1 cellular context compared by ENCODE assay signal in the genomic region with DNA sequence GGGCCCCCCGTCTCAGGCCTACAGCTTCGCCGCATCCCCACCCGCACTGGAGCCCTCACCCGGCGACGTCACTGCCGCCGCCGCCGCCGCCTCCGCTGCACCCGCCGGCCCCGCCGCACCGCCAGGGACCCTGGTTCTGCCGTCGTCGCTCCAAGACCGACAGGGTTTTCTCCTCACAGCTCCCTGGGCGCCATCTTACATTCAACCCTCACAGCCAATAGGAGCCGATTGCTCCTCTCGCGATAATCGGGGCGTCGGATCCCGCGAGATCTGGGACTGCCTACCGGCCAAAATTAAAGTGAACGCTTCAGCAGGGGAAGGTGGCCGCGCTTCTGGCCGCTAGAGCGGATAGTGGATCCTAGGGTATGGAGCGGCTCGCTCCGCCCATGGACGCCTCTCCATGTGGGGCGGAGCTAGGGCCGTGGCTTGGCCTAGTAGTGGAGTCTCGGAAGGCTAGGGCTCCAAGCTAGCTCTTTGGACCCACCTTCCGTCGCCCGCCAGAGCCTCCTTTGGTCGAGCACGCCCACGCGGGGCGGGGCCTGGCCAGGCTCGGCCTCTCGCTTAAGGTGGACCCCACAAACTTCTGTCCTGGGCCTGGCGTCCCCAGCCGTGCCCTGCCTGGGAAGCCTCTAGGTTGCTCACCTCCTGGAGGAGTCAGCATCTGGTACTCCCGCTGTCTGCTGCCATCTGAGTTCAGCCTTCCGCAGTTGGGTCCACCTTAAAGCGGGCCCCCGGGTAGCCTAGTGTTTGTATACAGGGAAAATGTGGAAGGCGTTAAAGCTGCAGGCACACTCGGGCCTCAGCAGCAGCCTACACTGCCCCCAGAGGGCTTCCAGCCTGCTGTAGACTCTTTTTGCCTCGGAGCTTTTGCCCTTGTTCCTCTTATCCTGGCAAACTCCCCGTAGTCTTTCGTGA.
A peak's percentile ranks its signal among the peaks of the same experiment; 100 is the strongest.
TF ChIP-seq lines count a peak whose summit lies in the region.

A gene with protein sequence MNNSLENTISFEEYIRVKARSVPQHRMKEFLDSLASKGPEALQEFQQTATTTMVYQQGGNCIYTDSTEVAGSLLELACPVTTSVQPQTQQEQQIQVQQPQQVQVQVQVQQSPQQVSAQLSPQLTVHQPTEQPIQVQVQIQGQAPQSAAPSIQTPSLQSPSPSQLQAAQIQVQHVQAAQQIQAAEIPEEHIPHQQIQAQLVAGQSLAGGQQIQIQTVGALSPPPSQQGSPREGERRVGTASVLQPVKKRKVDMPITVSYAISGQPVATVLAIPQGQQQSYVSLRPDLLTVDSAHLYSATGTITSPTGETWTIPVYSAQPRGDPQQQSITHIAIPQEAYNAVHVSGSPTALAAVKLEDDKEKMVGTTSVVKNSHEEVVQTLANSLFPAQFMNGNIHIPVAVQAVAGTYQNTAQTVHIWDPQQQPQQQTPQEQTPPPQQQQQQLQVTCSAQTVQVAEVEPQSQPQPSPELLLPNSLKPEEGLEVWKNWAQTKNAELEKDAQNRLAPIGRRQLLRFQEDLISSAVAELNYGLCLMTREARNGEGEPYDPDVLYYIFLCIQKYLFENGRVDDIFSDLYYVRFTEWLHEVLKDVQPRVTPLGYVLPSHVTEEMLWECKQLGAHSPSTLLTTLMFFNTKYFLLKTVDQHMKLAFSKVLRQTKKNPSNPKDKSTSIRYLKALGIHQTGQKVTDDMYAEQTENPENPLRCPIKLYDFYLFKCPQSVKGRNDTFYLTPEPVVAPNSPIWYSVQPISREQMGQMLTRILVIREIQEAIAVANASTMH (minus strand): TSS at position 219 of the 915 bp plus-strand sequence. CDS start 17,054 bp downstream, outside the sequence.

TF ChIP-seq in K562, 482 proteins besides CTCF, POLR2A, EP300 and RAD21 (continued from another document and continues in another):
- TF ChIP-seq ZBTB8A (IDR thresholded peaks at IDR 0.05; ENCODE audit: partially characterized antibody) (no peak), ELF4 (CRISPR knock-in tag; IDR thresholded peaks at IDR 0.05) (peak; percentile 61; the same call in 1 of the 2 replicates), GATAD2B (IDR thresholded peaks at IDR 0.05; ENCODE audit: borderline replicate concordance) (no peak), SMAD4 (CRISPR knock-in tag; conservative IDR thresholded peaks at IDR 0.05) (peak; percentile 32; the same call in 1 of the 2 replicates), MTA3 (IDR thresholded peaks at IDR 0.05; ENCODE audit: borderline replicate concordance) (peak; percentile 76; the same call in 1 of the 2 replicates), ZNF57 (CRISPR knock-in tag; IDR thresholded peaks at IDR 0.05) (no peak), KHSRP (IDR thresholded peaks at IDR 0.05) (no peak), CSDE1 (IDR thresholded peaks at IDR 0.05) (no peak), CTBP1 (IDR thresholded peaks at IDR 0.05; ENCODE audit: borderline replicate concordance) (peak; percentile 62; the same call in 1 of the 2 replicates), ATF7 (IDR thresholded peaks at IDR 0.05) (peak; percentile 63), KLF1 (tag; IDR thresholded peaks at IDR 0.05) (no peak), HDAC3 (IDR thresholded peaks at IDR 0.05; ENCODE audit: borderline replicate concordance, partially characterized antibody) (peak; percentile 80), ELF1 (tag; IDR thresholded peaks at IDR 0.05) (peak; percentile 59; the same call in 1 of the 2 replicates), FOXK2 (conservative IDR thresholded peaks at IDR 0.05 in 1 of 2, IDR thresholded peaks at IDR 0.05 in 1 of 2; ENCODE audit: low read depth in 2 of 2) (peak; percentile 96 to 98), TAF7 (tag; IDR thresholded peaks at IDR 0.05) (peak; percentile 33; the same call in 1 of the 2 replicates), ZNF324 (CRISPR knock-in tag; IDR thresholded peaks at IDR 0.05) (no peak), MYNN (IDR thresholded peaks at IDR 0.05) (peak; percentile 68; the same call in 1 of the 2 replicates), MYNN (CRISPR knock-in tag; IDR thresholded peaks at IDR 0.05) (no peak), TEAD1 (CRISPR knock-in tag; IDR thresholded peaks at IDR 0.05) (0 out of 4 replicates have a peak, but pooled peaks of 1 of the 2 experiments have one; percentile 47), EP400 (IDR thresholded peaks at IDR 0.05) (peak; percentile 55), CBFB (CRISPR knock-in tag; IDR thresholded peaks at IDR 0.05) (peak; percentile 37; the same call in 1 of the 2 replicates), PHF8 (IDR thresholded peaks at IDR 0.05; ENCODE audit: borderline replicate concordance, low read length) (peak; percentile 69; the same call in 1 of the 2 replicates), SIN3A (IDR thresholded peaks at IDR 0.05; ENCODE audit: borderline replicate concordance in 2 of 2, control insufficient read depth in 1 of 2, low read depth in 2 of 2, low read length in 2 of 2) (peak; percentile 49 to 80; a peak in 2 of 4 replicates), ZNF431 (CRISPR knock-in tag; IDR thresholded peaks at IDR 0.05) (0 out of 2 replicates have a peak, but pooled peaks have one; percentile 17), RB1 (IDR thresholded peaks at IDR 0.05; ENCODE audit: low read depth) (peak; percentile 62; the same call in 1 of the 2 replicates), HDAC1 (IDR thresholded peaks at IDR 0.05) (peak in 1 of 2 experiments; percentile 55; a peak in 1 of 4 replicates), DIDO1 (tag; IDR thresholded peaks at IDR 0.05; ENCODE audit: low read depth) (no peak), MCM3 (IDR thresholded peaks at IDR 0.05) (no peak), KDM4B (IDR thresholded peaks at IDR 0.05; ENCODE audit: borderline replicate concordance in 2 of 2, low read depth in 1 of 2) (no peak), ZNF785 (CRISPR knock-in tag; IDR thresholded peaks at IDR 0.05) (no peak), HOXB6 (CRISPR knock-in tag; IDR thresholded peaks at IDR 0.05; ENCODE audit: borderline replicate concordance) (no peak), ASH1L (IDR thresholded peaks at IDR 0.05; ENCODE audit: borderline replicate concordance, low read depth, partially characterized antibody) (no peak), NONO (IDR thresholded peaks at IDR 0.05; ENCODE audit: low read depth in 2 of 2, low read length in 1 of 2) (peak in 1 of 2 experiments; percentile 84; a peak in 2 of 4 replicates), EZH2 (IDR thresholded peaks at IDR 0.05; ENCODE audit: borderline replicate concordance, low read depth, low read length) (no peak), CXXC5 (CRISPR knock-in tag; IDR thresholded peaks at IDR 0.05) (peak; percentile 42), YBX1 (IDR thresholded peaks at IDR 0.05) (no peak), SMARCB1 (IDR thresholded peaks at IDR 0.05; ENCODE audit: insufficient read length, low read depth) (no peak), PML (IDR thresholded peaks at IDR 0.05; ENCODE audit: low read length) (0 out of 2 replicates have a peak, but pooled peaks have one; percentile 27), NFYB (IDR thresholded peaks at IDR 0.05; ENCODE audit: extremely low read depth, insufficient read length) (peak; percentile 78), ZNF217 (CRISPR knock-in tag; IDR thresholded peaks at IDR 0.05) (no peak), MAZ (CRISPR knock-in tag; conservative IDR thresholded peaks at IDR 0.05 in 1 of 2, IDR thresholded peaks at IDR 0.05 in 1 of 2) (peak; percentile 60 to 62), WHSC1 (IDR thresholded peaks at IDR 0.05; ENCODE audit: low read length) (no peak), TAF1 (IDR thresholded peaks at IDR 0.05; ENCODE audit: control insufficient read depth, extremely low read depth, insufficient read depth, low read length, severe bottlenecking) (peak; percentile 94), ZNF436 (CRISPR knock-in tag; IDR thresholded peaks at IDR 0.05) (no peak)
- TF ChIP-seq, protein P1, sequence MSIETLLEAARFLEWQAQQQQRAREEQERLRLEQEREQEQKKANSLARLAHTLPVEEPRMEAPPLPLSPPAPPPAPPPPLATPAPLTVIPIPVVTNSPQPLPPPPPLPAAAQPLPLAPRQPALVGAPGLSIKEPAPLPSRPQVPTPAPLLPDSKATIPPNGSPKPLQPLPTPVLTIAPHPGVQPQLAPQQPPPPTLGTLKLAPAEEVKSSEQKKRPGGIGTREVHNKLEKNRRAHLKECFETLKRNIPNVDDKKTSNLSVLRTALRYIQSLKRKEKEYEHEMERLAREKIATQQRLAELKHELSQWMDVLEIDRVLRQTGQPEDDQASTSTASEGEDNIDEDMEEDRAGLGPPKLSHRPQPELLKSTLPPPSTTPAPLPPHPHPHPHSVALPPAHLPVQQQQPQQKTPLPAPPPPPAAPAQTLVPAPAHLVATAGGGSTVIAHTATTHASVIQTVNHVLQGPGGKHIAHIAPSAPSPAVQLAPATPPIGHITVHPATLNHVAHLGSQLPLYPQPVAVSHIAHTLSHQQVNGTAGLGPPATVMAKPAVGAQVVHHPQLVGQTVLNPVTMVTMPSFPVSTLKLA (conservative IDR thresholded peaks at IDR 0.05), result peak; percentile 97
- TF ChIP-seq, protein P2, sequence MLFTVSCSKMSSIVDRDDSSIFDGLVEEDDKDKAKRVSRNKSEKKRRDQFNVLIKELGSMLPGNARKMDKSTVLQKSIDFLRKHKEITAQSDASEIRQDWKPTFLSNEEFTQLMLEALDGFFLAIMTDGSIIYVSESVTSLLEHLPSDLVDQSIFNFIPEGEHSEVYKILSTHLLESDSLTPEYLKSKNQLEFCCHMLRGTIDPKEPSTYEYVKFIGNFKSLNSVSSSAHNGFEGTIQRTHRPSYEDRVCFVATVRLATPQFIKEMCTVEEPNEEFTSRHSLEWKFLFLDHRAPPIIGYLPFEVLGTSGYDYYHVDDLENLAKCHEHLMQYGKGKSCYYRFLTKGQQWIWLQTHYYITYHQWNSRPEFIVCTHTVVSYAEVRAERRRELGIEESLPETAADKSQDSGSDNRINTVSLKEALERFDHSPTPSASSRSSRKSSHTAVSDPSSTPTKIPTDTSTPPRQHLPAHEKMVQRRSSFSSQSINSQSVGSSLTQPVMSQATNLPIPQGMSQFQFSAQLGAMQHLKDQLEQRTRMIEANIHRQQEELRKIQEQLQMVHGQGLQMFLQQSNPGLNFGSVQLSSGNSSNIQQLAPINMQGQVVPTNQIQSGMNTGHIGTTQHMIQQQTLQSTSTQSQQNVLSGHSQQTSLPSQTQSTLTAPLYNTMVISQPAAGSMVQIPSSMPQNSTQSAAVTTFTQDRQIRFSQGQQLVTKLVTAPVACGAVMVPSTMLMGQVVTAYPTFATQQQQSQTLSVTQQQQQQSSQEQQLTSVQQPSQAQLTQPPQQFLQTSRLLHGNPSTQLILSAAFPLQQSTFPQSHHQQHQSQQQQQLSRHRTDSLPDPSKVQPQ (CRISPR knock-in tag; IDR thresholded peaks at IDR 0.05; ENCODE audit: borderline replicate concordance), result no peak
- TF ChIP-seq, protein P3, sequence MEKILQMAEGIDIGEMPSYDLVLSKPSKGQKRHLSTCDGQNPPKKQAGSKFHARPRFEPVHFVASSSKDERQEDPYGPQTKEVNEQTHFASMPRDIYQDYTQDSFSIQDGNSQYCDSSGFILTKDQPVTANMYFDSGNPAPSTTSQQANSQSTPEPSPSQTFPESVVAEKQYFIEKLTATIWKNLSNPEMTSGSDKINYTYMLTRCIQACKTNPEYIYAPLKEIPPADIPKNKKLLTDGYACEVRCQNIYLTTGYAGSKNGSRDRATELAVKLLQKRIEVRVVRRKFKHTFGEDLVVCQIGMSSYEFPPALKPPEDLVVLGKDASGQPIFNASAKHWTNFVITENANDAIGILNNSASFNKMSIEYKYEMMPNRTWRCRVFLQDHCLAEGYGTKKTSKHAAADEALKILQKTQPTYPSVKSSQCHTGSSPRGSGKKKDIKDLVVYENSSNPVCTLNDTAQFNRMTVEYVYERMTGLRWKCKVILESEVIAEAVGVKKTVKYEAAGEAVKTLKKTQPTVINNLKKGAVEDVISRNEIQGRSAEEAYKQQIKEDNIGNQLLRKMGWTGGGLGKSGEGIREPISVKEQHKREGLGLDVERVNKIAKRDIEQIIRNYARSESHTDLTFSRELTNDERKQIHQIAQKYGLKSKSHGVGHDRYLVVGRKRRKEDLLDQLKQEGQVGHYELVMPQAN (IDR thresholded peaks at IDR 0.05; ENCODE audit: borderline replicate concordance), result peak; percentile 25; the same call in 1 of the 2 replicates
- TF ChIP-seq, protein P4, sequence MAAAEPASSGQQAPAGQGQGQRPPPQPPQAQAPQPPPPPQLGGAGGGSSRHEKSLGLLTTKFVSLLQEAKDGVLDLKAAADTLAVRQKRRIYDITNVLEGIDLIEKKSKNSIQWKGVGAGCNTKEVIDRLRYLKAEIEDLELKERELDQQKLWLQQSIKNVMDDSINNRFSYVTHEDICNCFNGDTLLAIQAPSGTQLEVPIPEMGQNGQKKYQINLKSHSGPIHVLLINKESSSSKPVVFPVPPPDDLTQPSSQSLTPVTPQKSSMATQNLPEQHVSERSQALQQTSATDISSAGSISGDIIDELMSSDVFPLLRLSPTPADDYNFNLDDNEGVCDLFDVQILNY (CRISPR knock-in tag; IDR thresholded peaks at IDR 0.05), result no peak; the same call in 1 of the 2 replicates
- TF ChIP-seq, protein P5, sequence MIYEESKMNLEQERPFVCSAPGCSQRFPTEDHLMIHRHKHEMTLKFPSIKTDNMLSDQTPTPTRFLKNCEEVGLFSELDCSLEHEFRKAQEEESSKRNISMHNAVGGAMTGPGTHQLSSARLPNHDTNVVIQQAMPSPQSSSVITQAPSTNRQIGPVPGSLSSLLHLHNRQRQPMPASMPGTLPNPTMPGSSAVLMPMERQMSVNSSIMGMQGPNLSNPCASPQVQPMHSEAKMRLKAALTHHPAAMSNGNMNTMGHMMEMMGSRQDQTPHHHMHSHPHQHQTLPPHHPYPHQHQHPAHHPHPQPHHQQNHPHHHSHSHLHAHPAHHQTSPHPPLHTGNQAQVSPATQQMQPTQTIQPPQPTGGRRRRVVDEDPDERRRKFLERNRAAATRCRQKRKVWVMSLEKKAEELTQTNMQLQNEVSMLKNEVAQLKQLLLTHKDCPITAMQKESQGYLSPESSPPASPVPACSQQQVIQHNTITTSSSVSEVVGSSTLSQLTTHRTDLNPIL (CRISPR knock-in tag; IDR thresholded peaks at IDR 0.05), result no peak
- TF ChIP-seq, protein P6, sequence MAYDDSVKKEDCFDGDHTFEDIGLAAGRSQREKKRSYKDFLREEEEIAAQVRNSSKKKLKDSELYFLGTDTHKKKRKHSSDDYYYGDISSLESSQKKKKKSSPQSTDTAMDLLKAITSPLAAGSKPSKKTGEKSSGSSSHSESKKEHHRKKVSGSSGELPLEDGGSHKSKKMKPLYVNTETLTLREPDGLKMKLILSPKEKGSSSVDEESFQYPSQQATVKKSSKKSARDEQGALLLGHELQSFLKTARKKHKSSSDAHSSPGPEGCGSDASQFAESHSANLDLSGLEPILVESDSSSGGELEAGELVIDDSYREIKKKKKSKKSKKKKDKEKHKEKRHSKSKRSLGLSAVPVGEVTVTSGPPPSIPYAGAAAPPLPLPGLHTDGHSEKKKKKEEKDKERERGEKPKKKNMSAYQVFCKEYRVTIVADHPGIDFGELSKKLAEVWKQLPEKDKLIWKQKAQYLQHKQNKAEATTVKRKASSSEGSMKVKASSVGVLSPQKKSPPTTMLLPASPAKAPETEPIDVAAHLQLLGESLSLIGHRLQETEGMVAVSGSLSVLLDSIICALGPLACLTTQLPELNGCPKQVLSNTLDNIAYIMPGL (CRISPR knock-in tag; IDR thresholded peaks at IDR 0.05), result peak; percentile 27
- TF ChIP-seq, protein P7, sequence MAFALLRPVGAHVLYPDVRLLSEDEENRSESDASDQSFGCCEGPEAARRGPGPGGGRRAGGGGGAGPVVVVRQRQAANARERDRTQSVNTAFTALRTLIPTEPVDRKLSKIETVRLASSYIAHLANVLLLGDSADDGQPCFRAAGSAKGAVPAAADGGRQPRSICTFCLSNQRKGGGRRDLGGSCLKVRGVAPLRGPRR (CRISPR knock-in tag; IDR thresholded peaks at IDR 0.05), result no peak
